1 cellular context compared by ENCODE assay signal in the genomic region with DNA sequence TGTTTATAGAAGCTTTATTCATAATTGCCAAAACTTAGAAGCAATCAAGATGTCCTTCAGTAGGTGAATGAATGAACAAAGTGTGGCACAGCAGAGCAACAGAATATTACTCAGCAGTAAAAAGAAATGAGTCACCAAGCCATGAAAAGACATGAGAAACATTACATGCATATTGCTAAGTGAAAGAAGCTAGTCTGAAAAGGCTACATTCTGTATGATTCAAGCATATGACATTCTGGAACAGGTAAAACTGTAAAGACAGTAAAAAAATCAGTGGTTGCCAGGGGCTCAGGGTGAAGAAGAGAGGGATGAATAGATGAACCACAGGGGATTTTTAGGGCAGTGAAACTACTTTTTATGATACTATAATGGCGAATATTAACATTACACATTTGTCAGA.
TF ChIP-seq lines count a peak whose summit lies in the region.

No MANE protein-coding gene starts in this region.

TF ChIP-seq in GM12878, 131 proteins besides CTCF, POLR2A, EP300 and RAD21 (continued from another document):
- TF ChIP-seq, protein P1, sequence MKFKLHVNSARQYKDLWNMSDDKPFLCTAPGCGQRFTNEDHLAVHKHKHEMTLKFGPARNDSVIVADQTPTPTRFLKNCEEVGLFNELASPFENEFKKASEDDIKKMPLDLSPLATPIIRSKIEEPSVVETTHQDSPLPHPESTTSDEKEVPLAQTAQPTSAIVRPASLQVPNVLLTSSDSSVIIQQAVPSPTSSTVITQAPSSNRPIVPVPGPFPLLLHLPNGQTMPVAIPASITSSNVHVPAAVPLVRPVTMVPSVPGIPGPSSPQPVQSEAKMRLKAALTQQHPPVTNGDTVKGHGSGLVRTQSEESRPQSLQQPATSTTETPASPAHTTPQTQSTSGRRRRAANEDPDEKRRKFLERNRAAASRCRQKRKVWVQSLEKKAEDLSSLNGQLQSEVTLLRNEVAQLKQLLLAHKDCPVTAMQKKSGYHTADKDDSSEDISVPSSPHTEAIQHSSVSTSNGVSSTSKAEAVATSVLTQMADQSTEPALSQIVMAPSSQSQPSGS (IDR thresholded peaks at IDR 0.05; ENCODE audit: low read length) = peak; percentile 71
- TF ChIP-seq IRF4 (IDR thresholded peaks at IDR 0.05; ENCODE audit: low read depth, low read length) (peak; percentile 33; the same call in 1 of the 2 replicates), FOXM1 (IDR thresholded peaks at IDR 0.05; ENCODE audit: low read depth, low read length) (peak; percentile 60; the same call in 1 of the 2 replicates), BRCA1 (IDR thresholded peaks at IDR 0.05; ENCODE audit: low read depth, low read length) (no peak), CREB1 (IDR thresholded peaks at IDR 0.05; ENCODE audit: low read depth) (0 out of 2 replicates have a peak, but pooled peaks have one; percentile 23), CEBPZ (IDR thresholded peaks at IDR 0.05; ENCODE audit: low read depth, low read length) (no peak), BMI1 (IDR thresholded peaks at IDR 0.05; ENCODE audit: borderline replicate concordance) (no peak), SMAD1 (IDR thresholded peaks at IDR 0.05; ENCODE audit: low read depth, partially characterized antibody) (no peak), MYC (IDR thresholded peaks at IDR 0.05; ENCODE audit: insufficient read depth, insufficient read length, insufficient replicate concordance, low read length, severe bottlenecking) (no peak), RUNX3 (IDR thresholded peaks at IDR 0.05; ENCODE audit: low read length) (peak; percentile 65), BACH1 (IDR thresholded peaks at IDR 0.05; ENCODE audit: borderline replicate concordance) (peak; percentile 75; the same call in 1 of the 2 replicates), SRF (IDR thresholded peaks at IDR 0.05; ENCODE audit: low read depth in 2 of 2, low read length in 2 of 2) (no peak), NFIC (IDR thresholded peaks at IDR 0.05; ENCODE audit: low read depth, low read length) (peak; percentile 70; the same call in 1 of the 2 replicates)
